In genomic region chr14:34501004-34501580, GRCh38 we compare ENCODE assay signal across 17 cellular contexts.
"Had no signal": no experiment of that assay in that cellular context is flagged by ENCODE, and none has a peak within 500 bp of the region (broad histone marks: within the 10 kb centered on the region; RNA-seq: fewer than 3 reads in every experiment).

No MANE protein-coding gene starts in this region.

- H3K9ac ChIP-seq: parathyroid adenoma had no signal

- DNase-seq: activated CD4-positive, alpha-beta memory T cell treated with anti-CD3 and anti-CD28 coated beads, Interleukin-2, amount 10 ng/mL, durations not matched to agents 7 days and 5 days; activated CD4-positive, alpha-beta T cell treated with anti-CD3 and anti-CD28 coated beads for 4 hours; activated gamma-delta T cell; activated T-cell treated with anti-CD3 and anti-CD28 coated beads, Interleukin-2, amount 50 U/mL, for 72 hours; dorsolateral prefrontal cortex; endodermal cell; gastrocnemius medialis; naive thymus-derived CD8-positive, alpha-beta T cell; stimulated activated CD4-positive, alpha-beta T cell treated with anti-CD3 and anti-CD28 coated beads, Interleukin-2, amount 100 ng/mL, for 48 hours; stimulated activated naive B cell treated with anti-CD40 and anti-IgM and Interleukin-4, amounts not matched to agents 10 μg/mL and 1 μg/mL and 100 μg/mL, for 72 hours; T-helper 2 cell; thyroid gland had no signal

- H3K27ac ChIP-seq: breast epithelium, dorsolateral prefrontal cortex, gastrocnemius medialis, parathyroid adenoma, thyroid gland had no signal

- H3K36me3 ChIP-seq: breast epithelium, gastrocnemius medialis, thyroid gland had no signal

- H3K4me3 ChIP-seq: breast epithelium, dorsolateral prefrontal cortex, gastrocnemius medialis, mucosa of descending colon, thyroid gland had no signal

- H3K27ac Mint-ChIP-seq: activated CD4-positive, alpha-beta memory T cell treated with anti-CD3 and anti-CD28 coated beads, Interleukin-2, amount 10 ng/mL, durations not matched to agents 7 days and 5 days; activated naive CD4-positive, alpha-beta T cell treated with anti-CD3 and anti-CD28 coated beads, Interleukin-2, amount 50 U/mL, for 72 hours; activated T-cell treated with anti-CD3 and anti-CD28 coated beads, Interleukin-2, amount 50 U/mL, for 72 hours; endodermal cell; stimulated activated naive B cell treated with anti-CD40 and anti-IgM and Interleukin-4, amounts not matched to agents 10 μg/mL and 1 μg/mL and 100 μg/mL, for 72 hours; WTC11 had no signal

- ATAC-seq: activated naive CD4-positive, alpha-beta T cell treated with anti-CD3 and anti-CD28 coated beads, Interleukin-2, amount 50 U/mL, for 72 hours; activated T-cell treated with anti-CD3 and anti-CD28 coated beads, Interleukin-2, amount 50 U/mL, for 72 hours; gastrocnemius medialis; naive thymus-derived CD8-positive, alpha-beta T cell; stimulated activated naive B cell treated with anti-CD40 and anti-IgM and Interleukin-4, amounts not matched to agents 10 μg/mL and 1 μg/mL and 100 μg/mL, for 72 hours; WTC11 had no signal

- H3K4me1 Mint-ChIP-seq: activated CD4-positive, alpha-beta memory T cell treated with anti-CD3 and anti-CD28 coated beads, Interleukin-2, amount 10 ng/mL, durations not matched to agents 7 days and 5 days; naive thymus-derived CD8-positive, alpha-beta T cell; stimulated activated naive B cell treated with anti-CD40 and anti-IgM and Interleukin-4, amounts not matched to agents 10 μg/mL and 1 μg/mL and 100 μg/mL, for 72 hours had no signal

- H3K27me3 Mint-ChIP-seq: naive thymus-derived CD8-positive, alpha-beta T cell; stimulated activated naive B cell treated with anti-CD40 and anti-IgM and Interleukin-4, amounts not matched to agents 10 μg/mL and 1 μg/mL and 100 μg/mL, for 72 hours had no signal

- H3K4me3 Mint-ChIP-seq: activated CD4-positive, alpha-beta memory T cell treated with anti-CD3 and anti-CD28 coated beads, Interleukin-2, amount 10 ng/mL, durations not matched to agents 7 days and 5 days; activated T-cell treated with anti-CD3 and anti-CD28 coated beads, Interleukin-2, amount 50 U/mL, for 72 hours; endodermal cell; naive thymus-derived CD8-positive, alpha-beta T cell; stimulated activated naive B cell treated with anti-CD40 and anti-IgM and Interleukin-4, amounts not matched to agents 10 μg/mL and 1 μg/mL and 100 μg/mL, for 72 hours; WTC11 had no signal

- H3K79me2 ChIP-seq: parathyroid adenoma had no signal

- H2AFZ ChIP-seq: parathyroid adenoma had no signal

- H3K27me3 ChIP-seq: breast epithelium, dorsolateral prefrontal cortex, gastrocnemius medialis, thyroid gland had no signal

- H3K36me3 Mint-ChIP-seq: activated naive CD4-positive, alpha-beta T cell treated with anti-CD3 and anti-CD28 coated beads, Interleukin-2, amount 50 U/mL, for 72 hours; naive thymus-derived CD8-positive, alpha-beta T cell; stimulated activated naive B cell treated with anti-CD40 and anti-IgM and Interleukin-4, amounts not matched to agents 10 μg/mL and 1 μg/mL and 100 μg/mL, for 72 hours; WTC11 had no signal

- H3K9me3 ChIP-seq: breast epithelium, gastrocnemius medialis, mucosa of descending colon, thyroid gland had no signal
